In the genomic region with DNA sequence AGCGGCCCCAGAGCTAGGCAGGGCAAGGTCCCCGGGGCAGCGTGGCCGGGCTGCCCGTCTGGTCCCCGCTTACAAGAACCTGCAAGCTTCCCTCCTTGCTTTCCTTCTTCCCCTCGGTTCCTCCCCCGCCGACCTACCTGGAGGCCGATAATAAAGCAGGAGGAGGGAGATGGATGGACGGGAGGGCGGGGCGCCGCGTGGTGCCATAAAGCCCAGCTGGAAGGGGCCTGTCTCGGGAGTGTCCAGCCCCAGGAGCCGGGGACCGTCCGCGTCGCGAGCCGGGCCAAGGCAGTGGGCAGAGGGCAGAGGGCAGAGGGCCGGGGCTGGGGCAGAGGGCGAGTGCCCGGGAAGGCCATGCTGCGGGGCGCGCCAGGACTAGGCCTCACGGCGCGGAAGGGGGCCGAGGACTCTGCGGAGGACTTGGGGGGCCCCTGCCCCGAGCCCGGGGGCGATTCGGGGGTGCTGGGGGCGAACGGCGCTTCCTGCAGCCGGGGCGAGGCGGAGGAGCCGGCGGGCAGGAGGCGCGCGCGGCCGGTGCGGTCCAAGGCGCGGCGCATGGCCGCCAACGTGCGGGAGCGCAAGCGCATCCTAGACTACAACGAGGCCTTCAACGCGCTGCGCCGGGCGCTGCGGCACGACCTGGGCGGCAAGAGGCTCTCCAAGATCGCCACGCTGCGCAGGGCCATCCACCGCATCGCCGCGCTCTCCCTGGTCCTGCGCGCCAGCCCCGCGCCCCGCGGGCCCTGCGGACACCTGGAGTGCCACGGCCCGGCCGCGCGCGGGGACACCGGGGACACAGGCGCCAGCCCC, we compare ENCODE assay signal across 16 cellular contexts. TPM values are rescaled to one million over a fixed set of nuclear protein-coding genes. Genes with fewer than 3 reads are reported as not detected.
DNase-seq lines count a peak whose midpoint lies in the region; ATAC-seq and TF ChIP-seq lines count a peak whose summit lies in the region.
"Had no signal": no experiment of that assay in that cellular context is flagged by ENCODE, and none has a peak within 500 bp of the region (broad histone marks: within the 10 kb centered on the region; RNA-seq: fewer than 3 reads in every experiment).

A gene (plus strand): TSS at position 235 of the 810 bp plus-strand sequence. CDS start 120 bp downstream, at position 355.

- intact Hi-C loops in left ventricle myocardium inferior (cut with micrococcal nuclease) (no loop called here), heart left ventricle (cut with DNase I) (loop anchor here in 2 of 10 donors (10.0 kb wide), 2 partner anchors 244 to 354 kb away; a partner anchor contains a TSS)

- H3K27me3 Mint-ChIP-seq in activated naive CD8-positive, alpha-beta T cell treated with anti-CD3 and anti-CD28 coated beads for 36 hours = peaks cover 55% of the 10 kb centered on the region
- peaks cover 7% of the 10 kb centered on the region for H3K27me3 Mint-ChIP-seq in mesothelial cell of epicardium (ENCODE audit: low read depth)

- no peaks in the 10 kb centered on the region for H3K36me3 Mint-ChIP-seq in activated naive CD8-positive, alpha-beta T cell treated with anti-CD3 and anti-CD28 coated beads for 36 hours
- no peaks in the 10 kb centered on the region for H3K36me3 Mint-ChIP-seq in mesothelial cell of epicardium

- H3K9me3 ChIP-seq in left ventricle myocardium inferior (replicated peaks) = no peaks in the 10 kb centered on the region
- no peaks in the 10 kb centered on the region for H3K9me3 ChIP-seq in heart left ventricle
- H3K9me3 ChIP-seq: lower lobe of right lung had no signal

- H3K4me3 Mint-ChIP-seq in activated naive CD8-positive, alpha-beta T cell treated with anti-CD3 and anti-CD28 coated beads for 36 hours = peak within 1 kb of the TSS; percentile 89
- H3K4me3 Mint-ChIP-seq in mesothelial cell of epicardium = peak within 1 kb of the TSS; percentile 90

- no peaks in the 10 kb centered on the region for H3K9me3 Mint-ChIP-seq in activated naive CD8-positive, alpha-beta T cell treated with anti-CD3 and anti-CD28 coated beads for 36 hours
- H3K9me3 Mint-ChIP-seq in mesothelial cell of epicardium = no peaks in the 10 kb centered on the region

- TF ChIP-seq POLR2A in heart left ventricle (IDR thresholded peaks at IDR 0.05) = no peak

- no peaks in the 10 kb centered on the region for H3K36me3 ChIP-seq in left ventricle myocardium inferior
- no peaks in the 10 kb centered on the region for H3K36me3 ChIP-seq in heart left ventricle
- H3K36me3 ChIP-seq: lower lobe of right lung had no signal

- H3K27ac ChIP-seq in left ventricle myocardium inferior (replicated peaks) (no peak within 1 kb of the TSS), heart left ventricle (no peak within 1 kb of the TSS)

- 15 to 32% (median 19%) methylated on average over 20 to 91 of the region's 91 CpGs for WGBS in heart left ventricle, 4 donors

- TF ChIP-seq CTCF in left ventricle myocardium inferior (IDR thresholded peaks at IDR 0.05; ENCODE audit: borderline replicate concordance) (no peak), heart left ventricle (IDR thresholded peaks at IDR 0.05) (no peak), mesothelial cell of epicardium (IDR thresholded peaks at IDR 0.05; ENCODE audit: unreplicated experiment) (no peak)

- no peak within 1 kb of the TSS for H3K27ac Mint-ChIP-seq in activated naive CD8-positive, alpha-beta T cell treated with anti-CD3 and anti-CD28 coated beads for 36 hours
- no peak within 1 kb of the TSS for H3K27ac Mint-ChIP-seq in mesothelial cell of epicardium

- no peak for DNase-seq in left ventricle myocardium inferior
- DNase-seq in heart left ventricle = no peak
- no peak for DNase-seq in activated naive CD8-positive, alpha-beta T cell treated with anti-CD3 and anti-CD28 coated beads for 36 hours
- DNase-seq in mesothelial cell of epicardium (ENCODE audit: low spot score in 2 of 2, unreplicated experiment in 2 of 2) = no peak
- DNase-seq in NCI-H345 treated with DMSO at 0.1 percent for 48 hours (lab: John Stamatoyannopoulos, UW; ENCODE audit: unreplicated experiment) = no peak
- no peak for DNase-seq in NCI-H510A treated with DMSO at 0.1 percent for 48 hours (lab: John Stamatoyannopoulos, UW)
- DNase-seq in GM19240 (ENCODE audit: insufficient read length, low spot score) = no peak
- DNase-seq in CD1c-positive myeloid dendritic cell (ENCODE audit: extremely low spot score) = no peak
- DNase-seq: activated CD4-positive, alpha-beta T cell treated with anti-CD3 and anti-CD28 coated beads, Interleukin-2, amount 50 U/mL, for 48 hours; AML-193; lower lobe of right lung; NCI-H2029 treated with DMSO at 0.1 percent for 48 hours had no signal

- no peak for ATAC-seq in heart left ventricle
- ATAC-seq: K562, lower lobe of right lung had no signal

- H3K4me1 ChIP-seq in left ventricle myocardium inferior (peaks cover 34% of the 10 kb centered on the region), heart left ventricle (peaks cover 0 to 27% (median 11%) of the 10 kb centered on the region in 12 donors)

- peaks cover 59% of the 10 kb centered on the region for H3K27me3 ChIP-seq in left ventricle myocardium inferior (ENCODE audit: low read depth)
- H3K27me3 ChIP-seq in heart left ventricle = peaks cover 2 to 39% (median 23%) of the 10 kb centered on the region in 9 donors

- peak within 1 kb of the TSS; percentile 27 for H3K4me3 ChIP-seq in left ventricle myocardium inferior
- H3K4me3 ChIP-seq in heart left ventricle = no peak within 1 kb of the TSS

- H3K4me1 Mint-ChIP-seq in activated naive CD8-positive, alpha-beta T cell treated with anti-CD3 and anti-CD28 coated beads for 36 hours = peaks cover 9% of the 10 kb centered on the region
- H3K4me1 Mint-ChIP-seq in mesothelial cell of epicardium = peaks cover 10% of the 10 kb centered on the region

RNA-seq across cellular contexts. Expression of the gene that starts here (rescaled TPM):
- total RNA-seq in left ventricle myocardium inferior (not detected), heart left ventricle (not detected), mesothelial cell of epicardium (not detected in 3 replicates)
- not detected for polyA plus RNA-seq in heart left ventricle
- total RNA-seq in activated naive CD8-positive, alpha-beta T cell treated with anti-CD3 and anti-CD28 coated beads for 36 hours = not detected
- total RNA-seq: glomerular endothelial cell, K562, lower lobe of right lung, OCI-LY7, posterior vena cava had no signal
- polyA plus RNA-seq: K562 had no signal
